Comparison of ENCODE assay signal across 1 cellular context in the genomic region with DNA sequence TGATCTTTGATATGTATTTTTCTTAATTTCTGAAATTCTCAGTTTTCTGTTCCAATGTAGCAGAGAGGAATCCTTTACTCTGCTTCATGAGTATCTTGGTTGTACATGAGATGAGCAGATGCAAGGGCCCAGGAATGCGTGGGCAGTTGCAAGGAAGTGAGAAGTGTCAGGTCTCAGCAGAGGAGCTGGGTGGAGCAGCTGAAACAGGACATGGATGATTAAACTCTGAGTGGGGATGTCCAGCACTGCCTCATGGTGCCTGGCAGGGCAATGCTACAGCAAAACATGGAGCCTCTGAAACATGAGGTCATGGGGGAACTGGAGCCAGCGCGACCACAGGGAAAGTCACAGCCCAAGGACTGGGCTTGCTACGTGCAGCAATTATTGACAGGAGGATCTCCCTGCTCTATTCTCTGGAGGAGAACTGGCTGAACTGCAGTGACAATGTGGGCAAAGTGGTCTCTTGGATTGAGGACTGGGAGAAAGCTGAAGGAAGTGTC.
TF ChIP-seq lines count a peak whose summit lies in the region.

No MANE protein-coding gene starts in this region.

TF ChIP-seq in GM12878, 131 proteins besides CTCF, POLR2A, EP300 and RAD21 (continued from another document):
- TF ChIP-seq, protein P1, sequence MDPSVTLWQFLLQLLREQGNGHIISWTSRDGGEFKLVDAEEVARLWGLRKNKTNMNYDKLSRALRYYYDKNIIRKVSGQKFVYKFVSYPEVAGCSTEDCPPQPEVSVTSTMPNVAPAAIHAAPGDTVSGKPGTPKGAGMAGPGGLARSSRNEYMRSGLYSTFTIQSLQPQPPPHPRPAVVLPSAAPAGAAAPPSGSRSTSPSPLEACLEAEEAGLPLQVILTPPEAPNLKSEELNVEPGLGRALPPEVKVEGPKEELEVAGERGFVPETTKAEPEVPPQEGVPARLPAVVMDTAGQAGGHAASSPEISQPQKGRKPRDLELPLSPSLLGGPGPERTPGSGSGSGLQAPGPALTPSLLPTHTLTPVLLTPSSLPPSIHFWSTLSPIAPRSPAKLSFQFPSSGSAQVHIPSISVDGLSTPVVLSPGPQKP (IDR thresholded peaks at IDR 0.05; ENCODE audit: low read depth, low read length), result no peak
- TF ChIP-seq DPF2 (IDR thresholded peaks at IDR 0.05), result peak; percentile 94
- peak; percentile 61; the same call in 1 of the 2 replicates for TF ChIP-seq MTA3 (IDR thresholded peaks at IDR 0.05; ENCODE audit: borderline replicate concordance, low read length)
- TF ChIP-seq SPI1 (IDR thresholded peaks at IDR 0.05; ENCODE audit: borderline replicate concordance, insufficient read depth, low read depth, low read length), result peak; percentile 88
- TF ChIP-seq BCL3 (IDR thresholded peaks at IDR 0.05; ENCODE audit: borderline replicate concordance, insufficient read depth, low read depth, low read length, poor library complexity, severe bottlenecking), result peak; percentile 73
- no peak for TF ChIP-seq CHD4 (IDR thresholded peaks at IDR 0.05)
- TF ChIP-seq SIN3A (IDR thresholded peaks at IDR 0.05; ENCODE audit: low read depth, low read length), result no peak
- no peak for TF ChIP-seq SREBF2 (IDR thresholded peaks at IDR 0.05; ENCODE audit: low read length)
- peak in 1 of 2 experiments; percentile 48; a peak in 2 of 4 replicates for TF ChIP-seq BHLHE40 (IDR thresholded peaks at IDR 0.05; ENCODE audit: borderline replicate concordance in 1 of 2, low read depth in 2 of 2, low read length in 1 of 2)
- TF ChIP-seq USF1 (IDR thresholded peaks at IDR 0.05; ENCODE audit: borderline replicate concordance, extremely low read length, insufficient read depth, low read depth, low read length), result no peak
- TF ChIP-seq ATF2 (IDR thresholded peaks at IDR 0.05; ENCODE audit: low read length), result peak; percentile 85
- TF ChIP-seq CREB1 (IDR thresholded peaks at IDR 0.05; ENCODE audit: low read depth), result 0 out of 2 replicates have a peak, but pooled peaks have one; percentile 37
- TF ChIP-seq FOXM1 (IDR thresholded peaks at IDR 0.05; ENCODE audit: low read depth, low read length), result peak; percentile 68; the same call in 1 of the 2 replicates
- TF ChIP-seq, protein P2, sequence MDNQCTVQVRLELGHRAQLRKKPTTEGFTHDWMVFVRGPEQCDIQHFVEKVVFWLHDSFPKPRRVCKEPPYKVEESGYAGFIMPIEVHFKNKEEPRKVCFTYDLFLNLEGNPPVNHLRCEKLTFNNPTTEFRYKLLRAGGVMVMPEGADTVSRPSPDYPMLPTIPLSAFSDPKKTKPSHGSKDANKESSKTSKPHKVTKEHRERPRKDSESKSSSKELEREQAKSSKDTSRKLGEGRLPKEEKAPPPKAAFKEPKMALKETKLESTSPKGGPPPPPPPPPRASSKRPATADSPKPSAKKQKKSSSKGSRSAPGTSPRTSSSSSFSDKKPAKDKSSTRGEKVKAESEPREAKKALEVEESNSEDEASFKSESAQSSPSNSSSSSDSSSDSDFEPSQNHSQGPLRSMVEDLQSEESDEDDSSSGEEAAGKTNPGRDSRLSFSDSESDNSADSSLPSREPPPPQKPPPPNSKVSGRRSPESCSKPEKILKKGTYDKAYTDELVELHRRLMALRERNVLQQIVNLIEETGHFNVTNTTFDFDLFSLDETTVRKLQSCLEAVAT (IDR thresholded peaks at IDR 0.05), result no peak; the same call in 1 of the 2 replicates
- TF ChIP-seq RB1 (IDR thresholded peaks at IDR 0.05; ENCODE audit: borderline replicate concordance), result no peak; the same call in 1 of the 2 replicates
- TF ChIP-seq SMAD5 (IDR thresholded peaks at IDR 0.05; ENCODE audit: low read depth), result no peak
- TF ChIP-seq ZNF24 (IDR thresholded peaks at IDR 0.05), result no peak
- no peak for TF ChIP-seq ZZZ3 (IDR thresholded peaks at IDR 0.05; ENCODE audit: control insufficient read depth, insufficient read length, low read depth)
- TF ChIP-seq CEBPB (IDR thresholded peaks at IDR 0.05; ENCODE audit: borderline replicate concordance in 1 of 2, low read depth in 2 of 2, low read length in 2 of 2), result no peak
- peak; percentile 84 for TF ChIP-seq RELA (IDR thresholded peaks at IDR 0.05; ENCODE audit: borderline replicate concordance, partially characterized antibody)
- no peak for TF ChIP-seq RCOR1 (conservative IDR thresholded peaks at IDR 0.05; ENCODE audit: low read depth, low read length)
- no peak for TF ChIP-seq EZH2 (IDR thresholded peaks at IDR 0.05; ENCODE audit: borderline replicate concordance, control insufficient read depth, low read depth, low read length)
- TF ChIP-seq RBBP5 (conservative IDR thresholded peaks at IDR 0.05), result no peak
- TF ChIP-seq GATAD2B (conservative IDR thresholded peaks at IDR 0.05; ENCODE audit: low read depth), result peak; percentile 86
- peak; percentile 47; the same call in 1 of the 2 replicates for TF ChIP-seq TARDBP (IDR thresholded peaks at IDR 0.05; ENCODE audit: borderline replicate concordance)
- no peak for TF ChIP-seq STAT1 (conservative IDR thresholded peaks at IDR 0.05)
- no peak for TF ChIP-seq HDAC2 (IDR thresholded peaks at IDR 0.05)
- peak; percentile 60; the same call in 1 of the 2 replicates for TF ChIP-seq BACH1 (IDR thresholded peaks at IDR 0.05; ENCODE audit: borderline replicate concordance)
- TF ChIP-seq KLF5 (IDR thresholded peaks at IDR 0.05; ENCODE audit: partially characterized antibody), result peak; percentile 71
- no peak for TF ChIP-seq E2F8 (IDR thresholded peaks at IDR 0.05; ENCODE audit: low read depth, partially characterized antibody)
- TF ChIP-seq TCF12 (IDR thresholded peaks at IDR 0.05; ENCODE audit: low read depth, low read length), result peak; percentile 92
- peak; percentile 86 for TF ChIP-seq CREM (IDR thresholded peaks at IDR 0.05; ENCODE audit: low read depth)
- TF ChIP-seq GABPA (IDR thresholded peaks at IDR 0.05; ENCODE audit: low read depth), result no peak
- TF ChIP-seq PML (IDR thresholded peaks at IDR 0.05; ENCODE audit: low read length), result peak; percentile 62; the same call in 1 of the 2 replicates
- TF ChIP-seq ZSCAN29 (IDR thresholded peaks at IDR 0.05), result no peak
- peak in 1 of 2 experiments; percentile 96; a peak in 2 of 3 replicates for TF ChIP-seq EGR1 (IDR thresholded peaks at IDR 0.05; ENCODE audit: borderline replicate concordance in 1 of 2, low read depth in 2 of 2, low read length in 2 of 2)
- TF ChIP-seq IKZF1 (conservative IDR thresholded peaks at IDR 0.05), result peak; percentile 96
- peak; percentile 76 for TF ChIP-seq BCL11A (IDR thresholded peaks at IDR 0.05; ENCODE audit: low read depth, low read length)
- TF ChIP-seq ZNF217 (IDR thresholded peaks at IDR 0.05), result no peak
- no peak for TF ChIP-seq TBL1XR1 (IDR thresholded peaks at IDR 0.05; ENCODE audit: low read depth, low read length)
- peak; percentile 45; the same call in 1 of the 2 replicates for TF ChIP-seq REST (IDR thresholded peaks at IDR 0.05; ENCODE audit: low read depth, low read length)
- no peak for TF ChIP-seq MXI1 (IDR thresholded peaks at IDR 0.05; ENCODE audit: low read depth, low read length)
- TF ChIP-seq YY1 (IDR thresholded peaks at IDR 0.05; ENCODE audit: low read depth, low read length), result peak; percentile 86
- peak in 1 of 2 experiments; percentile 83; a peak in 2 of 4 replicates for TF ChIP-seq ETV6 (conservative IDR thresholded peaks at IDR 0.05 in 1 of 2, IDR thresholded peaks at IDR 0.05 in 1 of 2; ENCODE audit: borderline replicate concordance in 1 of 2, low read depth in 1 of 2)
